ENCODE assay signal across 17 cellular contexts in genomic region chr5:127930311-127930710, GRCh38.
A peak's percentile ranks its signal among the peaks of the same experiment; 100 is the strongest.
DNase-seq lines count a peak whose midpoint lies in the region; ATAC-seq, FAIRE-seq and TF ChIP-seq lines count a peak whose summit lies in the region.
"Had no signal": no experiment of that assay in that cellular context is flagged by ENCODE, and none has a peak within 500 bp of the region (broad histone marks: within the 10 kb centered on the region; RNA-seq: fewer than 3 reads in every experiment).

No MANE protein-coding gene starts in this region.

- intact Hi-C loops in Calu3 (cut with micrococcal nuclease; ENCODE audit: unreplicated experiment): no loop called here

- peak overlapping the region; percentile 16 for H3K4me3 Mint-ChIP-seq in Calu3 (ENCODE audit: low read depth, unreplicated experiment)
- H3K4me3 Mint-ChIP-seq: activated naive CD4-positive, alpha-beta T cell treated with anti-CD3 and anti-CD28 coated beads for 36 hours; immature natural killer cell had no signal

- H3K9me3 Mint-ChIP-seq in Calu3 (ENCODE audit: low read depth, unreplicated experiment): peaks cover 16% of the 10 kb centered on the region
- H3K9me3 Mint-ChIP-seq: activated naive CD4-positive, alpha-beta T cell treated with anti-CD3 and anti-CD28 coated beads for 36 hours; immature natural killer cell had no signal

- peak; percentile 81 for DNase-seq in Calu3
- peak; percentile 85 for DNase-seq in M059J (ENCODE audit: low read depth)
- DNase-seq in bronchial epithelial cell (ENCODE audit: low read depth): peak; percentile 60
- peak; percentile 57 for DNase-seq in myocyte (ENCODE audit: low read depth)
- DNase-seq in DMS114 treated with DMSO at 0.1 percent for 48 hours (lab: John Stamatoyannopoulos, UW; ENCODE audit: unreplicated experiment): no peak
- DNase-seq in G401 (ENCODE audit: low spot score): no peak
- no peak for DNase-seq in midbrain (lab: John Stamatoyannopoulos, UW)
- DNase-seq: activated naive CD4-positive, alpha-beta T cell treated with anti-CD3 and anti-CD28 coated beads for 36 hours; central memory CD4-positive, alpha-beta T cell; GDM1; immature natural killer cell; KG1; NCI-H1417; NCI-H2227 treated with DMSO at 0.1 percent for 48 hours; SW 1271 had no signal

- no peaks in the 10 kb centered on the region for H3K27me3 Mint-ChIP-seq in Calu3 (ENCODE audit: unreplicated experiment)

- no peak for ATAC-seq in GM19324 (IDR thresholded peaks at IDR 0.05; ENCODE audit: low FRiP score, unreplicated experiment)

- peaks cover 92% of the 10 kb centered on the region for H3K4me1 Mint-ChIP-seq in Calu3 (ENCODE audit: low read depth, unreplicated experiment)

- peak overlapping the region; percentile 90 for H3K27ac Mint-ChIP-seq in Calu3 (ENCODE audit: unreplicated experiment)
- H3K27ac Mint-ChIP-seq: activated naive CD4-positive, alpha-beta T cell treated with anti-CD3 and anti-CD28 coated beads for 36 hours; immature natural killer cell had no signal

- CTCF ChIA-PET in Calu3 (lab: Charles Lee): no interaction called here

- in situ Hi-C loops in G401 (cut with HindIII; ENCODE audit: low sequenced_read_pairs): no loop called here

- no peak for FAIRE-seq in bronchial epithelial cell (lab: Jason Lieb, UNC)
- FAIRE-seq: GM19239 had no signal

- no peaks in the 10 kb centered on the region for H3K36me3 ChIP-seq in bronchial epithelial cell (ENCODE audit: control insufficient read depth, insufficient read depth, low read length)

- no peak overlapping the region for H3K4me3 ChIP-seq in bronchial epithelial cell (ENCODE audit: low read depth, low read length)

- TF ChIP-seq CTCF in Calu3 (IDR thresholded peaks at IDR 0.05; ENCODE audit: unreplicated experiment) (no peak), bronchial epithelial cell (IDR thresholded peaks at IDR 0.05; ENCODE audit: insufficient read depth, low read length, severe bottlenecking) (no peak)

- no peaks in the 10 kb centered on the region for H3K27me3 ChIP-seq in bronchial epithelial cell (ENCODE audit: control insufficient read depth, insufficient read depth, low read length)

- peaks cover 24% of the 10 kb centered on the region for H3K36me3 Mint-ChIP-seq in Calu3 (ENCODE audit: insufficient read depth, unreplicated experiment)
- H3K36me3 Mint-ChIP-seq: immature natural killer cell had no signal

- BruUV-seq in Calu3 (replicated peaks; lab: Mats Ljungman, UMichigan): no TSS peak

Comparison
In these comparisons a context has a peak if more than half of its experiments do, and no peak if none do; other contexts are left out.
1. DNase-seq: peak in Calu3 (single experiment), M059J (single experiment), bronchial epithelial cell (single experiment) and myocyte (single experiment); none in DMS114 treated with DMSO at 0.1 percent for 48 hours (single experiment), G401 (single experiment) and midbrain (single experiment).